Comparison of ENCODE assay signal across 8 cellular contexts in the genomic region with DNA sequence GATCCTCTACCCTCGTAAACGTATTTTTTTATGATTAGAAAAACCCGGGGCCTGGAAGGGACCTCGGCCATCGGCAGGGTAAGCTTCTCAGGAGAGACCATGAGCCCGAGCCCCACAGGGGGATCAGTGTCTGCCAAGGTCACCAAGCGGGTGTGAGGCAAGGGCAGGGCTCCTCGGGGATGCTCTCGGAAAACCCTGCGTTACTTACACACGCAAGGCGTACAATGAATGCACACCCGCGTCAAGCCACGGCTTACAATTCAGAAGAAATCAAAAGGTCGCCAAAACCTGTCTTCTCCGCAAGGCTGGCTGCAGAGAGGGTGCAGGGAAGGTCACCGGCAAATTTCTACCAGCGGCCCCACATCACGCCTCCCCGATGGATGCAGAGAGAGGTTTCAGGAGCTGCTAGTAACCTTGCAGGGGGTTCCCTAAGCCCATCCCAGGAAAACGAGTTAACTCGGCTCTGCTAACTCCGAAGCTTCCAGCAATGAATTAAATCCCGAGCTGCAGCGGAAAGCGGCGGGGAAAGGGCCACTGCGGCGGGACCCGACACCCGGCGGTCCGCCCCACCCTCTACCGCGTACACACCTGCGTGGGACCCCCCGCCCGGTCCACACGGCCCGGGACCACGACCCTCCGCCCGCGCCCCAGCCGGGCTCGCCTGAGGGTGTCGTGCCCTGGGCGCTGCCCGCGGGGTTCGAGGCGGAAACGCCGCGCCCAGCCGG. TPM values are rescaled to one million over a fixed set of nuclear protein-coding genes. Genes with fewer than 3 reads are reported as not detected.
DNase-seq lines count a peak whose midpoint lies in the region; ATAC-seq and TF ChIP-seq lines count a peak whose summit lies in the region.

No MANE protein-coding gene starts in this region.

- peak overlapping the region; percentile 78 to 95 (median 93) for H3K4me3 Mint-ChIP-seq in immature natural killer cell

- DNase-seq in Ammon's horn (ENCODE audit: low spot score) = peak; percentile 62
- no peak for DNase-seq in SK-N-MC (ENCODE audit: low read depth, low spot score)
- peak in 1 of 2 donors; percentile 71 for DNase-seq in ascending aorta (ENCODE audit: low spot score in 2 of 2)
- peak in 2 of 3 donors; percentile 31 to 36 for DNase-seq in immature natural killer cell
- peak; percentile 12 to 13 for DNase-seq in stimulated activated CD4-positive, alpha-beta T cell treated with anti-CD3 and anti-CD28 coated beads, Interleukin-15, amount 100 ng/mL, for 1 hour (ENCODE audit: low read depth in 1 of 2, low spot score in 1 of 2)
- DNase-seq in GM03348 (ENCODE audit: low spot score) = no peak

- H3K36me3 Mint-ChIP-seq in immature natural killer cell = peaks cover 0 to 6% (median 2%) of the 10 kb centered on the region in 3 donors

- H3K27me3 Mint-ChIP-seq in immature natural killer cell (ENCODE audit: low read depth in 3 of 3) = peaks cover 3 to 21% (median 9%) of the 10 kb centered on the region in 3 donors

- H3K4me1 Mint-ChIP-seq in immature natural killer cell = peaks cover 77 to 79% of the 10 kb centered on the region in 2 donors

- H3K4me3 ChIP-seq in SK-N-MC = peak overlapping the region; percentile 78
- H3K4me3 ChIP-seq in ascending aorta = peak overlapping the region; percentile 85 to 95

- H3K9ac ChIP-seq in SK-N-MC (ENCODE audit: insufficient read length) = peak overlapping the region; percentile 68

- no peaks in the 10 kb centered on the region for H3K9me3 Mint-ChIP-seq in immature natural killer cell

- H3K36me3 ChIP-seq in SK-N-MC (ENCODE audit: insufficient read depth, low read length) = no peaks in the 10 kb centered on the region
- H3K36me3 ChIP-seq in ascending aorta = no peaks in the 10 kb centered on the region

- H3K27me3 ChIP-seq in ascending aorta = no peaks in the 10 kb centered on the region

- peak overlapping the region; percentile 85 to 91 (median 89) for H3K27ac Mint-ChIP-seq in immature natural killer cell

- TF ChIP-seq CTCF in ascending aorta (IDR thresholded peaks at IDR 0.05) = no peak

- H3K27ac ChIP-seq in SK-N-MC = no peak overlapping the region
- peak overlapping the region; percentile 85 to 88 for H3K27ac ChIP-seq in ascending aorta

- ATAC-seq in GM21423 (IDR thresholded peaks at IDR 0.05; ENCODE audit: unreplicated experiment) = peak; percentile 13
- no peak for ATAC-seq in GM18861 (IDR thresholded peaks at IDR 0.05; ENCODE audit: unreplicated experiment)

- intact Hi-C loops in ascending aorta (cut with DNase I) = loop anchor here (2.0 to 5.0 kb wide), 7 partner anchors 61 to 185 kb away; no protein-coding TSS in a partner anchor

- no peaks in the 10 kb centered on the region for H3K9me3 ChIP-seq in SK-N-MC (ENCODE audit: low read depth, low read length)
- no peaks in the 10 kb centered on the region for H3K9me3 ChIP-seq in ascending aorta

- H3K4me1 ChIP-seq in ascending aorta = peaks cover 4 to 36% of the 10 kb centered on the region in 2 donors

RNA-seq across cellular contexts. Expression of gene ST3GAL5, which starts 0.6 kb away (rescaled TPM):
- total RNA-seq in ascending aorta = 21.0 TPM
- polyA plus RNA-seq in immature natural killer cell = 10 to 100 TPM; 15.0 to 20.9 (median 19.9) TPM

Comparison
In these comparisons a context has a peak if more than half of its experiments do, and no peak if none do; other contexts are left out.
1. DNase-seq: peak in Ammon's horn (single experiment), immature natural killer cell (2 of 3) and stimulated activated CD4-positive, alpha-beta T cell treated with anti-CD3 and anti-CD28 coated beads, Interleukin-15, amount 100 ng/mL, for 1 hour (2 of 2); none in SK-N-MC (single experiment) and GM03348 (single experiment).